17 cellular contexts compared by ENCODE assay signal in the genomic region with DNA sequence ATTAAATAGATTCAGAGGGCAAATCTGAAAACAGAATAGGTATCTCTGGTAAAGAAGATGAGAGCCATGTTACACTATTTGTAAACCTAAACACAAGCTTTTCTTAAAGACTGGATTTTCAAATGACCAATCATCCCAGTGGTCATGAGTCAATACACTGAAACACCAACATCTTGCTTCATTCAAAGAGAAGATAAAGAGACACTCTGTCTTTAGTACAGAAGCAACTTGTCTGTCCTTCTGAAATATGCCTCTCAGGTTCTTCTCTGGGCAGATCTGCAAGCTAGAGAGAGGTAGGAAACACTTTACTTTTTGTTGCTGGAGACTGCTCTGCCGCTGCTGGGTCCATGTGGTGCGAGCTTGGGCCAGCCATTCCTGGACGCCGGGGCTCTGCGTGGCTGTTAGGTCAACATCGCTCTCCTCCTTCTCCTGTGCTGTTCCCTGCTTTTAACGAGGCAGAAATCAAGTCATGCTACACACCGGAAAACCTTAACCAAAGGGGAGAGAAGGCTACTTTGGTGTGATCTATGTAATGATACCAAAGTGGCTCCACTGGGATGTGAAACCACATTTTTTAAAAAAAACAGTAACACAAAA.
DNase-seq lines count a peak whose midpoint lies in the region; ATAC-seq and TF ChIP-seq lines count a peak whose summit lies in the region.
"Had no signal": no experiment of that assay in that cellular context is flagged by ENCODE, and none has a peak within 500 bp of the region (broad histone marks: within the 10 kb centered on the region; RNA-seq: fewer than 3 reads in every experiment).

No MANE protein-coding gene starts in this region.

- no peak overlapping the region for H4K12ac ChIP-seq in trophoblast cell (ENCODE audit: low read depth, low read length)

- H3K27ac Mint-ChIP-seq in H9 (peak overlapping the region; percentile 44 to 61 (median 45); a peak in 4 of 7 replicates), activated B cell treated with CpG ODN at 0.5 μM for 24 hours (peak overlapping the region; percentile 14)

- no peaks in the 10 kb centered on the region for H4K20me1 ChIP-seq in H9 (ENCODE audit: control insufficient read depth, insufficient read depth, insufficient read length)

- H3K27me3 ChIP-seq in H9 (ENCODE audit: insufficient read depth, low read length) (no peaks in the 10 kb centered on the region), thoracic aorta (replicated peaks; ENCODE audit: insufficient read depth) (no peaks in the 10 kb centered on the region), trophoblast cell (ENCODE audit: insufficient read depth, low read length) (no peaks in the 10 kb centered on the region), Peyer's patch (no peaks in the 10 kb centered on the region)
- H3K27me3 ChIP-seq: neutrophil, SJSA1, upper lobe of left lung had no signal

- no peak overlapping the region for H2BK5ac ChIP-seq in H9 (ENCODE audit: insufficient read length, low read length)
- no peak overlapping the region for H2BK5ac ChIP-seq in trophoblast cell (ENCODE audit: low read depth, low read length, poor library complexity)

- H3K36me3 ChIP-seq in thoracic aorta (peaks cover 13% of the 10 kb centered on the region), trophoblast cell (ENCODE audit: control insufficient read depth in 1 of 2, insufficient read depth in 2 of 2, low read length in 2 of 2) (peaks cover 0 to 2% of the 10 kb centered on the region in 2 experiments), Peyer's patch (peaks cover 0 to 3% (median 0%) of the 10 kb centered on the region in 3 donors)

- no peaks in the 10 kb centered on the region for H3K79me2 ChIP-seq in H9 (ENCODE audit: insufficient read depth, low read length)
- peaks cover 1% of the 10 kb centered on the region for H3K79me2 ChIP-seq in trophoblast cell (ENCODE audit: control insufficient read depth, insufficient read depth, low read length, poor library complexity)

- no peak overlapping the region for H4K5ac ChIP-seq in H9 (ENCODE audit: insufficient read length, low read depth, low read length)

- H3K4me1 ChIP-seq in H9 (ENCODE audit: insufficient read depth, low read length) (no peaks in the 10 kb centered on the region; the same call in 1 of the 2 replicates), thoracic aorta (ENCODE audit: control insufficient read depth in 1 of 2, low read depth in 2 of 2) (peaks cover 53 to 75% of the 10 kb centered on the region in 2 donors), trophoblast cell (ENCODE audit: control insufficient read depth in 1 of 2, insufficient read depth in 2 of 2, low read length in 2 of 2) (peaks cover 2% of the 10 kb centered on the region in 2 experiments), Peyer's patch (peaks cover 0 to 4% (median 0%) of the 10 kb centered on the region in 4 donors)

- H3K56ac ChIP-seq in H9 (ENCODE audit: insufficient read length, low read depth, low read length): no peak overlapping the region

- peaks cover 14 to 24% of the 10 kb centered on the region in 2 experiments for H3K4me1 Mint-ChIP-seq in H9
- H3K4me1 Mint-ChIP-seq in activated B cell treated with CpG ODN at 0.5 μM for 24 hours: no peaks in the 10 kb centered on the region
- H3K4me1 Mint-ChIP-seq: central memory CD8-positive, alpha-beta T cell had no signal

- no peak overlapping the region for H2BK120ac ChIP-seq in H9 (ENCODE audit: low read depth, low read length, poor library complexity, severe bottlenecking)
- H2BK120ac ChIP-seq in trophoblast cell (ENCODE audit: insufficient read depth, low read length, poor library complexity): no peak overlapping the region

- peaks cover 2 to 3% (median 3%) of the 10 kb centered on the region in 3 experiments; a peak in 4 of 7 replicates for H3K36me3 Mint-ChIP-seq in H9 (ENCODE audit: insufficient read depth in 1 of 3, low read depth in 3 of 3)
- peaks cover 51% of the 10 kb centered on the region for H3K36me3 Mint-ChIP-seq in activated B cell treated with CpG ODN at 0.5 μM for 24 hours (ENCODE audit: low read depth)

- no peak overlapping the region for H3K27ac ChIP-seq in H9 (ENCODE audit: insufficient read length, low read depth, low read length)
- H3K27ac ChIP-seq in thoracic aorta: peak overlapping the region; percentile 71 to 79
- no peak overlapping the region for H3K27ac ChIP-seq in trophoblast cell (ENCODE audit: low read depth, low read length)
- H3K27ac ChIP-seq in Peyer's patch: no peak overlapping the region
- H3K27ac ChIP-seq: neutrophil, SJSA1 had no signal

- H3K9ac ChIP-seq in H9 (ENCODE audit: extremely low read depth, insufficient read length, low read length) (no peak overlapping the region), trophoblast cell (ENCODE audit: low read length) (no peak overlapping the region)

- H2BK12ac ChIP-seq in H9 (ENCODE audit: insufficient read length, low read depth, low read length) (no peak overlapping the region), trophoblast cell (ENCODE audit: low read length) (no peak overlapping the region)

- H3T11ph ChIP-seq in H9 (ENCODE audit: low read length): no peak overlapping the region

- H2AK5ac ChIP-seq in H9 (ENCODE audit: insufficient read length, low read length): no peak overlapping the region
- H2AK5ac ChIP-seq in trophoblast cell (ENCODE audit: low read length): no peak overlapping the region

- H3K4me2 ChIP-seq in H9 (ENCODE audit: insufficient read depth, insufficient read length, low read length) (no peak overlapping the region), trophoblast cell (ENCODE audit: low read length) (no peak overlapping the region)

- no peak overlapping the region for H3K18ac ChIP-seq in H9 (ENCODE audit: insufficient read length, low read depth, low read length)
- H3K18ac ChIP-seq in trophoblast cell (ENCODE audit: low read length): no peak overlapping the region

- ATAC-seq in activated B cell treated with CpG ODN at 0.5 μM for 24 hours (ENCODE audit: low read depth) (no peak), thoracic aorta (ENCODE audit: insufficient number of reproducible peaks, low FRiP score, low read depth) (no peak)

- H3K4me3 ChIP-seq in thoracic aorta: no peak overlapping the region
- no peak overlapping the region for H3K4me3 ChIP-seq in trophoblast cell (ENCODE audit: low read depth, low read length)
- H3K4me3 ChIP-seq in Peyer's patch: no peak overlapping the region
- H3K4me3 ChIP-seq: SJSA1, upper lobe of left lung had no signal

- no peak overlapping the region for H2BK15ac ChIP-seq in H9 (ENCODE audit: low read depth, low read length)

- WGBS in H9 (ENCODE audit: extremely low coverage, insufficient read length, low lambda C conversion rate): no CpG with 5 or more reads among the region's 8 CpGs
- no CpG with 5 or more reads among the region's 8 CpGs for WGBS in trophoblast cell (ENCODE audit: extremely low coverage, insufficient coverage, insufficient read length)

- no peak overlapping the region for H4K91ac ChIP-seq in H9 (ENCODE audit: insufficient read length, low read depth, low read length)
- no peak overlapping the region for H4K91ac ChIP-seq in trophoblast cell (ENCODE audit: low read depth, low read length)

- H3K9me3 ChIP-seq in H9 (ENCODE audit: control insufficient read depth, low read depth, low read length): no peaks in the 10 kb centered on the region
- H3K9me3 ChIP-seq in thoracic aorta: no peaks in the 10 kb centered on the region
- no peaks in the 10 kb centered on the region for H3K9me3 ChIP-seq in trophoblast cell (ENCODE audit: insufficient read depth, low read depth, low read length)
- no peaks in the 10 kb centered on the region for H3K9me3 ChIP-seq in Peyer's patch
- H3K9me3 ChIP-seq: Caco-2, neutrophil, SJSA1, upper lobe of left lung had no signal

- no peaks in the 10 kb centered on the region for H3K79me1 ChIP-seq in H9 (ENCODE audit: insufficient read depth, low read depth, low read length, poor library complexity, severe bottlenecking)
- H3K79me1 ChIP-seq in trophoblast cell (ENCODE audit: low read length): no peaks in the 10 kb centered on the region

- H3K4ac ChIP-seq in H9 (ENCODE audit: low read depth, low read length) (no peak overlapping the region), trophoblast cell (ENCODE audit: low read depth, low read length) (no peak overlapping the region)

- no peak for TF ChIP-seq CTCF in H9 (conservative IDR thresholded peaks at IDR 0.05)
- no peak for TF ChIP-seq CTCF in activated B cell treated with CpG ODN at 0.5 μM for 24 hours (IDR thresholded peaks at IDR 0.05)
- no peak for TF ChIP-seq CTCF in thoracic aorta (IDR thresholded peaks at IDR 0.05)
- TF ChIP-seq CTCF in Peyer's patch (IDR thresholded peaks at IDR 0.05): no peak

- H4K8ac ChIP-seq in H9 (replicated peaks; ENCODE audit: insufficient read length, low read depth, low read length) (no peak overlapping the region), trophoblast cell (ENCODE audit: low read depth, low read length) (no peak overlapping the region)

- CTCF ChIA-PET in activated B cell treated with CpG ODN at 0.5 μM for 24 hours (lab: Charles Lee): interaction anchor here (1.1 to 2.4 kb wide), 4 partner anchors 144 to 593 kb away, joined by 3 to 14 read pairs (median 6); no protein-coding TSS in a partner anchor

- H3K23me2 ChIP-seq in H9 (ENCODE audit: insufficient read length, low read depth, low read length, poor library complexity, severe bottlenecking): no peaks in the 10 kb centered on the region

- H3K27me3 Mint-ChIP-seq in H9 (ENCODE audit: low read depth): no peaks in the 10 kb centered on the region
- H3K27me3 Mint-ChIP-seq in activated B cell treated with CpG ODN at 0.5 μM for 24 hours: no peaks in the 10 kb centered on the region
- H3K27me3 Mint-ChIP-seq: central memory CD8-positive, alpha-beta T cell had no signal

- intact Hi-C loops in activated B cell treated with CpG ODN at 0.5 μM for 24 hours (cut with micrococcal nuclease): loop anchor here (1.0 to 5.0 kb wide), 7 partner anchors 147 to 1377 kb away; no protein-coding TSS in a partner anchor

- H2AFZ ChIP-seq in H9 (ENCODE audit: low read length) (no peak overlapping the region), trophoblast cell (ENCODE audit: insufficient read depth, low read length, poor library complexity) (no peak overlapping the region)

- no peak overlapping the region for H3K23ac ChIP-seq in H9 (ENCODE audit: insufficient read length, low read depth, low read length)
- H3K23ac ChIP-seq in trophoblast cell (ENCODE audit: low read length): no peak overlapping the region

- H3K9me3 Mint-ChIP-seq in H9 (peaks cover 6% of the 10 kb centered on the region in 2 experiments; a peak in 3 of 5 replicates), activated B cell treated with CpG ODN at 0.5 μM for 24 hours (no peaks in the 10 kb centered on the region)
- H3K9me3 Mint-ChIP-seq: central memory CD8-positive, alpha-beta T cell had no signal

- no peak overlapping the region for H3K14ac ChIP-seq in H9 (ENCODE audit: insufficient read depth, low read length)
- no peak overlapping the region for H3K14ac ChIP-seq in trophoblast cell (ENCODE audit: low read length)

- TF ChIP-seq POLR2A in Peyer's patch (IDR thresholded peaks at IDR 0.05): no peak

- DNase-seq in H9 (no peak), activated B cell treated with CpG ODN at 0.5 μM for 24 hours (no peak), iris pigment epithelial cell (ENCODE audit: low read depth) (peak; percentile 53), thoracic aorta (ENCODE audit: low spot score) (no peak), trophoblast cell (no peak), Peyer's patch (no peak), NCI-H2196 treated with DMSO at 0.1 percent for 48 hours (lab: John Stamatoyannopoulos, UW; ENCODE audit: unreplicated experiment) (no peak)
- DNase-seq: activated CD4-positive, alpha-beta T cell treated with anti-CD3 and anti-CD28 coated beads for 1 hour; activated effector memory CD4-positive, alpha-beta T cell treated with Interleukin-2 at 50 U/mL for 16 hours; amygdala; NCI-H1417 treated with DMSO at 0.1 percent for 48 hours; T1000 had no signal

- POLR2A ChIA-PET in activated B cell treated with CpG ODN at 0.5 μM for 24 hours (lab: Charles Lee): no interaction called here

- H3K4me3 Mint-ChIP-seq in H9 (no peak overlapping the region), activated B cell treated with CpG ODN at 0.5 μM for 24 hours (no peak overlapping the region)
- H3K4me3 Mint-ChIP-seq: central memory CD8-positive, alpha-beta T cell had no signal

- no peak overlapping the region for H2BK20ac ChIP-seq in H9 (ENCODE audit: low read depth, low read length, poor library complexity, severe bottlenecking)

Comparison
In these comparisons a context has a peak if more than half of its experiments do, and no peak if none do; other contexts are left out.
1. H3K27ac ChIP-seq: peak in thoracic aorta (2 of 2); none in H9 (single experiment), trophoblast cell (single experiment) and Peyer's patch (0 of 4).